Comparison of ENCODE assay signal across 8 cellular contexts in the genomic region with DNA sequence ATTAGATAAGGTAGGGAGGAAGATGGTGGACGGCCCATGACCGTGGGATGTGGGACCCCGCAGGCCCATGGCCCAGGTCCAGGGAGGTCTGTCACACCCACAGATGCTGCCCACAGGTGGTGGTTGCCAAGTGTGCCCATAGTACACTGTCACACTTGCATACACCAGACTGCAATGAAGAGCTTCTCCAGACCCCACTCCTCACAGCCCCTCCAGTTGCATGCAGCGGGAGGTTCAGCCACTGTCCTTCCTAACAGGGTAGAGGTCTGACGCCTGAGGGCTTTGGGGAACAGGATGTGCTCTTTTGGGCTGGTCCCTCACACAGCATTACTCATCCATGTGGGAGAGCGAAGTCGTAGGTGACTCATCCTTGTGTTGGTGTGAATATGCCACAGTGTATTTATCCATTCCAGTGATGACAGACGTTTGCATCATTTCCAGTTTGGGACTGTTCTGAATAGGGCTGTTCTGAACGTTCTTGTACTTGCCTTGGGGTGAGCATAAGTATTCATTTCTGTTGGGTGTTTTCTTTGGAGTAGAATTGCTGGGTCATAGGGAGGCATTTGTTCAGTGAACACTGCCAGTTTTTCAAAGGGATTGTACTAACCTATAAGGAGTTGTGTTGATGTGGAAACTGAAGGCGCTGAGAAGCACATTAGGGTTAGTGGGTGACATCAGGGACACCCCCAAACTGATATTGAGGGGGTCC. TPM values are rescaled to one million over a fixed set of nuclear protein-coding genes. Genes with fewer than 3 reads are reported as not detected.
DNase-seq lines count a peak whose midpoint lies in the region; ATAC-seq and TF ChIP-seq lines count a peak whose summit lies in the region.

No MANE protein-coding gene starts in this region.

- DNase-seq in SK-N-SH, result no peak
- DNase-seq in lung (ENCODE audit: low spot score), result peak; percentile 67
- no peak for DNase-seq in NCI-H146 (lab: John Stamatoyannopoulos, UW)

- peak overlapping the region; percentile 76 for H3K4me2 ChIP-seq in SK-N-SH

- H3K27me3 ChIP-seq in SK-N-SH (ENCODE audit: insufficient read depth) (no peaks in the 10 kb centered on the region), lung (ENCODE audit: control insufficient read depth, insufficient read depth) (no peaks in the 10 kb centered on the region)

- H3K27ac ChIP-seq in C4-2B, result peak overlapping the region; percentile 22
- H3K27ac ChIP-seq in SK-N-SH (ENCODE audit: low read depth in 2 of 2, low read length in 1 of 2), result peak overlapping the region in 1 of 2 experiments; percentile 98; a peak in 2 of 4 replicates
- peak overlapping the region; percentile 61 to 67 for H3K27ac ChIP-seq in lung (ENCODE audit: low read depth in 1 of 2, low read length in 1 of 2)

- H3K36me3 Mint-ChIP-seq in brain, result no peaks in the 10 kb centered on the region
- H3K36me3 Mint-ChIP-seq in stimulated activated memory B cell treated with anti-CD40 and anti-IgM and Interleukin-4, amounts not matched to agents 10 μg/mL and 1 μg/mL and 100 μg/mL, for 72 hours, result no peaks in the 10 kb centered on the region

- 34% methylated on average over 10 of the region's 10 CpGs for WGBS in SK-N-SH (ENCODE audit: low lambda C conversion rate)
- 48 to 70% methylated on average over 10 of the region's 10 CpGs for WGBS in lung, 2 donors

- TF ChIP-seq RAD21 in SK-N-SH (IDR thresholded peaks at IDR 0.05; ENCODE audit: low read length), result no peak

- CTCF ChIA-PET in SK-N-SH (lab: Yijun Ruan, JAX), result interaction anchor here (1.1 to 2.5 kb wide), 2 partner anchors 9 to 57 kb away, joined by 6 read pairs; partner anchors contain the start of gene PYGB

- ATAC-seq in HG02610 (IDR thresholded peaks at IDR 0.05; ENCODE audit: unreplicated experiment) (peak; percentile 73), lung (ENCODE audit: insufficient read depth, low FRiP score) (peak; percentile 88), GM19397 (IDR thresholded peaks at IDR 0.05; ENCODE audit: unreplicated experiment) (no peak)
- ATAC-seq in stimulated activated memory B cell treated with anti-CD40 and anti-IgM and Interleukin-4, amounts not matched to agents 10 μg/mL and 1 μg/mL and 100 μg/mL, for 72 hours, result peak; percentile 77

- no peak overlapping the region for H2AFZ ChIP-seq in SK-N-SH (ENCODE audit: low read depth)

- peaks cover 56% of the 10 kb centered on the region for H3K4me1 Mint-ChIP-seq in brain
- H3K4me1 Mint-ChIP-seq in stimulated activated memory B cell treated with anti-CD40 and anti-IgM and Interleukin-4, amounts not matched to agents 10 μg/mL and 1 μg/mL and 100 μg/mL, for 72 hours, result peaks cover 13% of the 10 kb centered on the region

- TF ChIP-seq CTCF in C4-2B (conservative IDR thresholded peaks at IDR 0.05) (no peak), SK-N-SH (IDR thresholded peaks at IDR 0.05) (no peak), brain (conservative IDR thresholded peaks at IDR 0.05) (no peak), lung (IDR thresholded peaks at IDR 0.05; ENCODE audit: control extremely low read depth, extremely low read depth) (no peak)

- H3K9ac ChIP-seq in SK-N-SH, result peak overlapping the region; percentile 75

- H3K9me3 ChIP-seq in SK-N-SH (no peaks in the 10 kb centered on the region), lung (ENCODE audit: control insufficient read depth in 2 of 2, insufficient read depth in 1 of 2, low read length in 1 of 2) (peaks cover 0 to 2% of the 10 kb centered on the region in 2 donors)

- peaks cover 17% of the 10 kb centered on the region for H3F3A ChIP-seq in SK-N-SH (replicated peaks; ENCODE audit: insufficient read depth)

- TF ChIP-seq EP300 in SK-N-SH (IDR thresholded peaks at IDR 0.05; ENCODE audit: borderline replicate concordance in 1 of 2, low read depth in 1 of 2, low read length in 1 of 2), result peak in 1 of 2 experiments; percentile 86; a peak in 1 of 4 replicates

- H3K9me2 ChIP-seq in SK-N-SH, result no peaks in the 10 kb centered on the region

- POLR2A ChIA-PET in SK-N-SH (lab: Yijun Ruan, JAX), result interaction anchor here (1.3 kb wide), 1 partner anchor 10 kb away, joined by 4 read pairs; the partner anchor contains the start of gene PYGB

- H3K4me3 Mint-ChIP-seq in brain, result peak overlapping the region in 3 of 5 experiments; percentile 11 to 41 (median 12)
- H3K4me3 Mint-ChIP-seq in stimulated activated memory B cell treated with anti-CD40 and anti-IgM and Interleukin-4, amounts not matched to agents 10 μg/mL and 1 μg/mL and 100 μg/mL, for 72 hours, result no peak overlapping the region

- no peaks in the 10 kb centered on the region for H3K79me2 ChIP-seq in SK-N-SH (ENCODE audit: insufficient read depth)

- H3K4me3 ChIP-seq in SK-N-SH (ENCODE audit: low read depth in 2 of 2, low read length in 1 of 2), result no peak overlapping the region
- H3K4me3 ChIP-seq in lung, result no peak overlapping the region

- H3K27ac Mint-ChIP-seq in brain, result peak overlapping the region; percentile 24 to 93 (median 86)
- H3K27ac Mint-ChIP-seq in stimulated activated memory B cell treated with anti-CD40 and anti-IgM and Interleukin-4, amounts not matched to agents 10 μg/mL and 1 μg/mL and 100 μg/mL, for 72 hours, result peak overlapping the region; percentile 15

- H3K36me3 ChIP-seq in SK-N-SH (replicated peaks in 1 of 2; ENCODE audit: control insufficient read depth in 1 of 2, insufficient read depth in 2 of 2, low read length in 1 of 2) (no peaks in the 10 kb centered on the region), lung (ENCODE audit: control insufficient read depth in 2 of 2, insufficient read depth in 2 of 2, low read length in 2 of 2) (no peaks in the 10 kb centered on the region)

- H4K20me1 ChIP-seq in SK-N-SH (ENCODE audit: insufficient read depth), result no peaks in the 10 kb centered on the region

- H3K4me1 ChIP-seq in SK-N-SH (ENCODE audit: control insufficient read depth in 1 of 2, insufficient read depth in 2 of 2, low read depth in 1 of 2, low read length in 1 of 2) (peaks cover 6 to 24% of the 10 kb centered on the region in 2 experiments; a peak in 3 of 4 replicates), lung (ENCODE audit: control insufficient read depth in 2 of 2, insufficient read depth in 2 of 2, low read length in 2 of 2) (peaks cover 0 to 12% of the 10 kb centered on the region in 2 donors)

- peaks cover 4% of the 10 kb centered on the region for H3K27me3 Mint-ChIP-seq in brain
- peaks cover 62% of the 10 kb centered on the region for H3K27me3 Mint-ChIP-seq in stimulated activated memory B cell treated with anti-CD40 and anti-IgM and Interleukin-4, amounts not matched to agents 10 μg/mL and 1 μg/mL and 100 μg/mL, for 72 hours

- peaks cover 0 to under 1% (median 0%) of the 10 kb centered on the region in 5 experiments for H3K9me3 Mint-ChIP-seq in brain
- H3K9me3 Mint-ChIP-seq in stimulated activated memory B cell treated with anti-CD40 and anti-IgM and Interleukin-4, amounts not matched to agents 10 μg/mL and 1 μg/mL and 100 μg/mL, for 72 hours, result no peaks in the 10 kb centered on the region

TF ChIP-seq in SK-N-SH, 30 proteins besides CTCF, POLR2A, EP300 and RAD21 (continues in another document):
- peak; percentile 98 for TF ChIP-seq JUND (IDR thresholded peaks at IDR 0.05)
- peak; percentile 55; the same call in 1 of the 2 replicates for TF ChIP-seq REST (IDR thresholded peaks at IDR 0.05; ENCODE audit: low read depth, low read length)
- TF ChIP-seq NRF1 (IDR thresholded peaks at IDR 0.05; ENCODE audit: low read depth, low read length), result no peak
- peak; percentile 55; the same call in 1 of the 2 replicates for TF ChIP-seq SIN3A (IDR thresholded peaks at IDR 0.05; ENCODE audit: borderline replicate concordance, low read depth, low read length)
- peak; percentile 97 for TF ChIP-seq PBX3 (IDR thresholded peaks at IDR 0.05)

RNA-seq across cellular contexts. Expression of gene PYGB, which starts 10.1 kb away (rescaled TPM):
- polyA plus RNA-seq in SK-N-SH (2012; rRNA removed), result 32.2 and 35.8 TPM in 2 replicates
- polyA plus RNA-seq in SK-N-SH (2012; cell fraction: cytosol; rRNA removed), result 16.8 and 25.0 TPM in 2 replicates
- polyA plus RNA-seq in SK-N-SH (2012; cell fraction: nucleus; rRNA removed), result 75.6 and 77.6 TPM in 2 replicates
- 125 TPM for polyA plus RNA-seq in brain (ENCODE audit: insufficient read depth, low read depth, low replicate concordance)
- total RNA-seq in lung, result 10 to 100 TPM; 30.3 to 90.3 TPM
- polyA plus RNA-seq in lung, result 10 to 100 TPM; 33.0 to 61.6 TPM

RNA-seq across cellular contexts. Expression of gene ENTPD6, which starts 42.3 kb away (rescaled TPM):
- 76.1 and 78.2 TPM in 2 replicates for polyA plus RNA-seq in SK-N-SH (2012; rRNA removed)
- polyA plus RNA-seq in SK-N-SH (2012; cell fraction: cytosol; rRNA removed), result 36.3 and 54.5 TPM in 2 replicates
- polyA plus RNA-seq in SK-N-SH (2012; cell fraction: nucleus; rRNA removed), result 172 and 200 TPM in 2 replicates
- polyA plus RNA-seq in brain (ENCODE audit: insufficient read depth, low read depth, low replicate concordance), result 56.9 TPM
- total RNA-seq in lung, result 10 to 100 TPM; 33.8 to 78.8 TPM
- 10 to 100 TPM; 52.0 to 52.5 TPM for polyA plus RNA-seq in lung
